23 cellular contexts compared by ENCODE assay signal in genomic region chr2:37681587-37681986, GRCh38.
"Had no signal": no experiment of that assay in that cellular context is flagged by ENCODE, and none has a peak within 500 bp of the region (broad histone marks: within the 10 kb centered on the region; RNA-seq: fewer than 3 reads in every experiment).

No MANE protein-coding gene starts in this region.

- H3K4me3 ChIP-seq: left lung, lower lobe of right lung, ovary, right atrium auricular region, spleen, transverse colon, upper lobe of left lung, vagina had no signal

- H3K9me3 Mint-ChIP-seq: stimulated activated memory B cell treated with anti-CD40 and anti-IgM and Interleukin-4, amounts not matched to agents 10 μg/mL and 1 μg/mL and 100 μg/mL, for 72 hours had no signal

- H3K36me3 Mint-ChIP-seq: stimulated activated memory B cell treated with anti-CD40 and anti-IgM and Interleukin-4, amounts not matched to agents 10 μg/mL and 1 μg/mL and 100 μg/mL, for 72 hours had no signal

- H3K27me3 Mint-ChIP-seq: naive thymus-derived CD8-positive, alpha-beta T cell; stimulated activated memory B cell treated with anti-CD40 and anti-IgM and Interleukin-4, amounts not matched to agents 10 μg/mL and 1 μg/mL and 100 μg/mL, for 72 hours; stimulated activated naive CD8-positive, alpha-beta T cell treated with anti-CD3 and anti-CD28 coated beads, Interleukin-15, amount 100 ng/mL, for 72 hours had no signal

- H3K4me1 ChIP-seq: lower lobe of right lung, right atrium auricular region, vagina had no signal

- H3K27ac ChIP-seq: left lung, lower lobe of right lung, ovary, right atrium auricular region, spleen, transverse colon, upper lobe of left lung, vagina had no signal

- H3K4me3 Mint-ChIP-seq: stimulated activated memory B cell treated with anti-CD40 and anti-IgM and Interleukin-4, amounts not matched to agents 10 μg/mL and 1 μg/mL and 100 μg/mL, for 72 hours; stimulated activated naive CD8-positive, alpha-beta T cell treated with anti-CD3 and anti-CD28 coated beads, Interleukin-15, amount 100 ng/mL, for 72 hours had no signal

- ATAC-seq: left colon; left lung; lower lobe of right lung; naive thymus-derived CD8-positive, alpha-beta T cell; sciatic nerve; stimulated activated memory B cell treated with anti-CD40 and anti-IgM and Interleukin-4, amounts not matched to agents 10 μg/mL and 1 μg/mL and 100 μg/mL, for 72 hours; stimulated activated naive CD8-positive, alpha-beta T cell treated with anti-CD3 and anti-CD28 coated beads, Interleukin-15, amount 100 ng/mL, for 72 hours had no signal

- H3K9me3 ChIP-seq: left lung, lower lobe of right lung, ovary, right atrium auricular region, spleen, transverse colon, upper lobe of left lung, vagina had no signal

- H3K27ac Mint-ChIP-seq: progenitor cell of endocrine pancreas; stimulated activated memory B cell treated with anti-CD40 and anti-IgM and Interleukin-4, amounts not matched to agents 10 μg/mL and 1 μg/mL and 100 μg/mL, for 72 hours; stimulated activated naive CD8-positive, alpha-beta T cell treated with anti-CD3 and anti-CD28 coated beads, Interleukin-15, amount 100 ng/mL, for 72 hours had no signal

- H3K36me3 ChIP-seq: left lung, lower lobe of right lung, ovary, right atrium auricular region, spleen, transverse colon, upper lobe of left lung, vagina had no signal

- DNase-seq: hypothalamus; immature natural killer cell; kidney; left colon; left lung; lower lobe of right lung; mammary epithelial cell; mesenchymal stem cell; naive thymus-derived CD8-positive, alpha-beta T cell; ovary; small intestine; spleen; stimulated activated CD4-positive, alpha-beta T cell treated with anti-CD3 and anti-CD28 coated beads, Interleukin-4, amount 100 ng/mL, for 24 hours; stimulated activated naive CD4-positive, alpha-beta T cell treated with Interleukin-2 at 50 U/mL for 16 hours; stimulated activated naive CD8-positive, alpha-beta T cell treated with anti-CD3 and anti-CD28 coated beads, Interleukin-15, amount 100 ng/mL, for 72 hours; substantia nigra; transverse colon; upper lobe of left lung had no signal

- H3K27me3 ChIP-seq: left lung, ovary, right atrium auricular region, spleen, transverse colon, upper lobe of left lung, vagina had no signal
